In the genomic region with DNA sequence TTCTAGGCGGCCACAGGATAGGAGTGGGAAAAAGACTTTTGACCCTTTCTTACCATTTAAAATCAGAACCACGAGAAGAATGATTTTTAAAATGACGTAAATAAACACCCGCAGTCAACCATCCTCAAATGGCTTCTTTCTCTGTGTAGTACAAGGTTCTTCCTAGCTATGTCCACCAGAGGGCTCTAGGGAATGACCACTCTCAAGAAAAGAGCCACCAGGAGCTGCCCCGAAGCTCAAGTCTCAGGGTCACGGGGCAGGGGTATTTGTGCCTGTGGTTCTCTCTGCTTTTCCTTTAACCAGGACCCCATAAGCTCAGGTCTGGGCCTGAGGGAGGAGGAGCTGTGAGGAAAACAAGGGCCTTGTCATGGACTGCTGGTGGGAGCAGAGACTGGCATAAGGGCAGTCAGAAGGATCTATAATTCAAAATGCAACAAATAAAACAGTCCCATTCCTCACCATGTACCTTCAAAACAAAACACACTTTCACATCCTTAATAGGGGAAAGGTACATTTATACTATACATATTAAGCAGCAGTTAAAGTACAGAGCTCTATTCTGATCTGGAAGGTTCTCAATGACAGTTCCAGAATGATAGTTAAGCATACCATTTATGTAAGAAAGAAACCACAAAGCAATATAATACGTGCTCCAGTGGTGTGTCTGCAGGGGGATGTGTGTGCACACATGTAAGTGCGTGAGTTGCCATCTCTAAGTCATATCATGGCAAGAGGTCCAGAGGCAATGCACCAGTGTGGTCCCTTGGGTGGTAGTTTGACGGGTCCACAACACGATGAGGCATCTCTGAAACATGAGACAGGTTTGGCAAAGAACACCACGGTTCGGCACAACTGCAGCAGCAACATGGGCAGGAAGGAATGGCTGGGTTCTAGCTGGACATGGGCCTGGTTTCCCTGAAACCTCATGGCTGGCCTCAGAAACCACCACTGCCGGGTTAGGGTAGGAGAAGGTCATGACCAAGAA, we compare ENCODE assay signal across 9 cellular contexts. TPM values are rescaled to one million over a fixed set of nuclear protein-coding genes. Genes with fewer than 3 reads are reported as not detected.
A peak's percentile ranks its signal among the peaks of the same experiment; 100 is the strongest.
DNase-seq lines count a peak whose midpoint lies in the region; ATAC-seq and TF ChIP-seq lines count a peak whose summit lies in the region.
"Had no signal": no experiment of that assay in that cellular context is flagged by ENCODE, and none has a peak within 500 bp of the region (broad histone marks: within the 10 kb centered on the region; RNA-seq: fewer than 3 reads in every experiment).

No MANE protein-coding gene starts in this region.

- in situ Hi-C loops in astrocyte of the spinal cord (cut with HindIII; ENCODE audit: low sequenced_read_pairs): no loop called here
- in situ Hi-C loops in gastrocnemius medialis (cut with MboI; ENCODE audit: low sequenced_read_pairs in 4 of 4): no loop called here

- no peak for TF ChIP-seq POLR2A in gastrocnemius medialis (IDR thresholded peaks at IDR 0.05)

- H3K27me3 ChIP-seq in gastrocnemius medialis: no peaks in the 10 kb centered on the region

- no peak overlapping the region for H3K4me3 ChIP-seq in astrocyte of the spinal cord (ENCODE audit: low read depth, low read length)
- no peak overlapping the region for H3K4me3 ChIP-seq in gastrocnemius medialis
- H3K4me3 ChIP-seq: skin epidermis had no signal

- DNase-seq in AML-193 (lab: John Stamatoyannopoulos, UW): peak; percentile 2 to 16
- peak; percentile 74 for DNase-seq in astrocyte of the spinal cord (ENCODE audit: low read depth, low spot score)
- DNase-seq in left lobe of liver (ENCODE audit: low spot score): no peak
- DNase-seq in gastrocnemius medialis: no peak
- no peak for DNase-seq in cortex of kidney (lab: John Stamatoyannopoulos, UW)
- DNase-seq in DMS153 (lab: John Stamatoyannopoulos, UW): no peak

- intact Hi-C loops in gastrocnemius medialis (cut with DNase I; ENCODE audit: low total_unique reads): no loop called here

- ATAC-seq in HG03520 (IDR thresholded peaks at IDR 0.05; ENCODE audit: unreplicated experiment) (peak; percentile 52), left lobe of liver (peak; percentile 93), gastrocnemius medialis (no peak), HG03565 (IDR thresholded peaks at IDR 0.05; ENCODE audit: unreplicated experiment) (no peak)

- no peaks in the 10 kb centered on the region for H3K9me3 ChIP-seq in gastrocnemius medialis

- H3K4me1 ChIP-seq in gastrocnemius medialis: no peaks in the 10 kb centered on the region

- TF ChIP-seq CTCF in astrocyte of the spinal cord (IDR thresholded peaks at IDR 0.05; ENCODE audit: low read depth, low read length) (peak; percentile 83), gastrocnemius medialis (IDR thresholded peaks at IDR 0.05 in 4 of 5, conservative IDR thresholded peaks at IDR 0.05 in 1 of 5) (no peak)

- no peak overlapping the region for H3K27ac ChIP-seq in gastrocnemius medialis
- H3K27ac ChIP-seq: skin epidermis had no signal

- no peaks in the 10 kb centered on the region for H3K36me3 ChIP-seq in gastrocnemius medialis

RNA-seq across cellular contexts. Expression of a gene that starts 18.6 kb away (rescaled TPM):
- total RNA-seq in left lobe of liver (0.40 TPM), gastrocnemius medialis (under 1 TPM in 2 of 4 donors, not detected in 2; 0.24 to 0.34 TPM)

Comparison
In these comparisons a context has a peak if more than half of its experiments do, and no peak if none do; other contexts are left out.
1. DNase-seq: peak in AML-193 (2 of 2) and astrocyte of the spinal cord (single experiment); none in left lobe of liver (single experiment), gastrocnemius medialis (0 of 2), cortex of kidney (single experiment) and DMS153 (single experiment).
2. ATAC-seq: peak in HG03520 (single experiment) and left lobe of liver (single experiment); none in gastrocnemius medialis (0 of 2) and HG03565 (single experiment).